In genomic region chr17:45376606-45377005, GRCh38 we compare ENCODE assay signal across 2 cellular contexts.
A peak's percentile ranks its signal among the peaks of the same experiment; 100 is the strongest.
TF ChIP-seq lines count a peak whose summit lies in the region.

No MANE protein-coding gene starts in this region.

TF ChIP-seq in HEK293, 187 proteins besides CTCF, POLR2A, EP300 and RAD21:
- no peak for TF ChIP-seq ZNF707 (tag by site-specific recombination; IDR thresholded peaks at IDR 0.05)
- TF ChIP-seq ZNF350 (tag by site-specific recombination; IDR thresholded peaks at IDR 0.05) = no peak
- no peak for TF ChIP-seq ZFP3 (tag by site-specific recombination; IDR thresholded peaks at IDR 0.05; ENCODE audit: low read depth)
- TF ChIP-seq ZNF660 (tag by site-specific recombination; IDR thresholded peaks at IDR 0.05) = no peak
- no peak for TF ChIP-seq ZNF544 (tag by site-specific recombination; IDR thresholded peaks at IDR 0.05)
- TF ChIP-seq ZNF398 (tag by site-specific recombination; IDR thresholded peaks at IDR 0.05) = peak; percentile 60; the same call in 1 of the 2 replicates
- TF ChIP-seq ZNF747 (tag by site-specific recombination; IDR thresholded peaks at IDR 0.05) = no peak
TF ChIP-seq in HEK293: peak in this region for 1.

TF ChIP-seq in K562, 482 proteins besides CTCF, POLR2A, EP300 and RAD21:
- TF ChIP-seq JUND (IDR thresholded peaks at IDR 0.05; ENCODE audit: borderline replicate concordance, low read depth, low read length) (no peak), JUND (tag; IDR thresholded peaks at IDR 0.05; ENCODE audit: borderline replicate concordance, low read depth, low read length) (no peak), HDAC1 (IDR thresholded peaks at IDR 0.05) (no peak), NFATC3 (IDR thresholded peaks at IDR 0.05) (no peak), ID3 (CRISPR knock-in tag; IDR thresholded peaks at IDR 0.05) (no peak), ID3 (tag; IDR thresholded peaks at IDR 0.05) (no peak), POLR2H (tag; IDR thresholded peaks at IDR 0.05; ENCODE audit: low read depth) (no peak), SRF (CRISPR knock-in tag; IDR thresholded peaks at IDR 0.05) (no peak), BRCA1 (IDR thresholded peaks at IDR 0.05) (no peak), BRCA1 (CRISPR knock-in tag; IDR thresholded peaks at IDR 0.05) (no peak), PTBP1 (IDR thresholded peaks at IDR 0.05; ENCODE audit: low read depth, low read length) (no peak), RBM14 (IDR thresholded peaks at IDR 0.05; ENCODE audit: borderline replicate concordance, insufficient read depth, low read depth, low read length) (no peak), NCOA1 (IDR thresholded peaks at IDR 0.05; ENCODE audit: low read depth) (no peak), MTF1 (CRISPR knock-in tag; IDR thresholded peaks at IDR 0.05; ENCODE audit: borderline replicate concordance) (no peak), E2F1 (CRISPR knock-in tag; IDR thresholded peaks at IDR 0.05) (no peak), ZFP1 (CRISPR knock-in tag; IDR thresholded peaks at IDR 0.05) (no peak), PYGO2 (tag; IDR thresholded peaks at IDR 0.05) (no peak), ZNF583 (CRISPR knock-in tag; IDR thresholded peaks at IDR 0.05) (no peak), SRSF1 (IDR thresholded peaks at IDR 0.05; ENCODE audit: low read depth, low read length) (no peak)
